Comparison of ENCODE assay signal across 30 cellular contexts in genomic region chr6:51892339-51892738, GRCh38.
"Had no signal": no experiment of that assay in that cellular context is flagged by ENCODE, and none has a peak within 500 bp of the region (broad histone marks: within the 10 kb centered on the region; RNA-seq: fewer than 3 reads in every experiment).

No MANE protein-coding gene starts in this region.

- H3K9me3 ChIP-seq: adrenal gland, body of pancreas, breast epithelium had no signal

- H3K4me1 ChIP-seq: adrenal gland, body of pancreas, breast epithelium had no signal

- H3K36me3 ChIP-seq: adrenal gland, brain microvascular endothelial cell, breast epithelium had no signal

- H3K4me3 ChIP-seq: adrenal gland, body of pancreas, breast epithelium had no signal

- DNase-seq: activated B cell treated with CpG ODN at 0.5 μM for 24 hours; activated CD4-positive, alpha-beta memory T cell treated with anti-CD3 and anti-CD28 coated beads for 36 hours; activated CD4-positive, alpha-beta T cell treated with anti-CD3 and anti-CD28 coated beads for 4 hours; activated CD4-positive, alpha-beta T cell treated with anti-CD3 and anti-CD28 coated beads, Interleukin-2, amount 10 ng/mL, durations not matched to agents 24 days and 14 days; activated CD4-positive, alpha-beta T cell treated with anti-CD3 and anti-CD28 coated beads, Interleukin-2, amount 50 U/mL, for 1 hour; activated CD4-positive, alpha-beta T cell treated with anti-CD3 and anti-CD28 coated beads, Interleukin-2, amount 50 U/mL, for 4 hours; activated CD4-positive, CD25-positive, alpha-beta regulatory T cell treated with anti-CD3 and anti-CD28 coated beads, Interleukin-2, amount 50 U/mL, for 72 hours; activated CD8-positive, alpha-beta memory T cell treated with anti-CD3 and anti-CD28 coated beads, Interleukin-2, amount 50 U/mL, for 4 hours; activated CD8-positive, alpha-beta T cell treated with anti-CD3 and anti-CD28 coated beads for 36 hours; activated effector memory CD4-positive, alpha-beta T cell treated with anti-CD3 and anti-CD28 coated beads, Interleukin-2, amount 50 U/mL, for 16 hours; activated gamma-delta T cell treated with Interleukin-2 at 50 U/mL for 16 hours; activated naive CD4-positive, alpha-beta T cell; activated naive CD4-positive, alpha-beta T cell treated with anti-CD3 and anti-CD28 coated beads for 36 hours; activated naive CD4-positive, alpha-beta T cell treated with anti-CD3 and anti-CD28 coated beads, Interleukin-2, amount 50 U/mL, for 16 hours; activated naive CD8-positive, alpha-beta T cell treated with anti-CD3 and anti-CD28 coated beads for 36 hours; activated T-cell treated with anti-CD3 and anti-CD28 coated beads for 4 hours; activated T-cell treated with anti-CD3 and anti-CD28 coated beads, Interleukin-2, amount 50 U/mL, for 1 hour; activated T-cell treated with anti-CD3 and anti-CD28 coated beads, Interleukin-2, amount 50 U/mL, for 4 hours; activated T-cell treated with anti-CD3 and anti-CD28 coated beads, Interleukin-2, amount 50 U/mL, for 72 hours; adrenal gland; amniotic stem cell; aorta; body of pancreas; brain microvascular endothelial cell; central memory CD4-positive, alpha-beta T cell; T-helper 1 cell; T-helper 2 cell; T-helper 9 cell had no signal

- H3K27me3 ChIP-seq: adrenal gland, body of pancreas, brain microvascular endothelial cell, breast epithelium had no signal

- H3K27ac ChIP-seq: adrenal gland, body of pancreas, brain microvascular endothelial cell, breast epithelium, VCaP had no signal
